In the genomic region with DNA sequence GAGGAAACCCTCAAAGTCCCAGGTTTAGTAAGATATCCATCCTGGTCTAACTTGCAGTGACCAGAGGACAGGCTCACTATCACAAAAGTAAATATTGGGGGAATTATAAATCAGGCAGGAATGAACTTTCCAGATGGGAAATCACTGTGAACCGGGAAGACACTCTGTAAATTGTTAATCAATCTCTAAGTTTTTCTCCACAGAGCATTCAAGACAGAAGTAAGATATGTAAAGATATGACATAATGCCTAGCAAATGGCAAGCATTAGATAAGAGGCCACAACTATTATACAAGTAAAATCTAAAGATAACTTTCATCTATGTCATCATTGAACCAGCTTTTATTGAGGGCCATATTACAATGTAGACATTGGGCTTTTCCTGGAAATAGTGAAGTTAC, we compare ENCODE assay signal across 37 cellular contexts. TPM values are rescaled to one million over a fixed set of nuclear protein-coding genes. Genes with fewer than 3 reads are reported as not detected.
A peak's percentile ranks its signal among the peaks of the same experiment; 100 is the strongest.
DNase-seq lines count a peak whose midpoint lies in the region; ATAC-seq, FAIRE-seq and TF ChIP-seq lines count a peak whose summit lies in the region.
"Had no signal": no experiment of that assay in that cellular context is flagged by ENCODE, and none has a peak within 500 bp of the region (broad histone marks: within the 10 kb centered on the region; RNA-seq: fewer than 3 reads in every experiment).

No MANE protein-coding gene starts in this region.

- H3K36me3 ChIP-seq in astrocyte (ENCODE audit: insufficient read depth, low read length), result no peaks in the 10 kb centered on the region
- no peaks in the 10 kb centered on the region for H3K36me3 ChIP-seq in neural progenitor cell
- H3K36me3 ChIP-seq: BE2C; BLaER1; BLaER1 treated with 17β-estradiol and CSF1 and Interleukin-3, amounts not matched to agents 10 nM and 100 nM had no signal

- H3K9me3 Mint-ChIP-seq in astrocyte (ENCODE audit: unreplicated experiment) (no peaks in the 10 kb centered on the region), neural progenitor cell (peaks cover 9% of the 10 kb centered on the region)

- peaks cover 20% of the 10 kb centered on the region for H3F3A ChIP-seq in neural progenitor cell (ENCODE audit: low read depth)

- H3K4me1 ChIP-seq in astrocyte (ENCODE audit: insufficient read depth, low read length), result peaks cover 6% of the 10 kb centered on the region
- H3K4me1 ChIP-seq in neural progenitor cell, result peaks cover 33% of the 10 kb centered on the region
- H3K4me1 ChIP-seq: A549, BE2C, BLaER1 had no signal

- H3K79me2 ChIP-seq in astrocyte (ENCODE audit: insufficient read depth, low read length) (no peaks in the 10 kb centered on the region), neural progenitor cell (ENCODE audit: low read depth) (no peaks in the 10 kb centered on the region)

- H3K36me3 Mint-ChIP-seq in astrocyte (ENCODE audit: low read depth, unreplicated experiment) (no peaks in the 10 kb centered on the region), neural progenitor cell (peaks cover 4% of the 10 kb centered on the region)
- H3K36me3 Mint-ChIP-seq: CD14-positive monocyte; CD4-positive, alpha-beta memory T cell; CD4-positive, CD25-positive, alpha-beta regulatory T cell; CD8-positive, alpha-beta memory T cell; CD8-positive, alpha-beta T cell had no signal

- no peak for FAIRE-seq in astrocyte (lab: Jason Lieb, UNC)
- FAIRE-seq: A204.1, A549, D721Med had no signal

- DNase-seq in OCI-M1 (lab: John Stamatoyannopoulos, UW) (peak; percentile 35), astrocyte (ENCODE audit: low read depth) (peak; percentile 71), neural progenitor cell (ENCODE audit: low spot score) (no peak), NCI-H1930 (lab: John Stamatoyannopoulos, UW) (no peak), germinal center (ENCODE audit: low spot score) (no peak)
- DNase-seq: 8988T; ACHN; AML-193; BE2C; C1 segment of cervical spinal cord; Caco-2; Calu3; CD4-positive, alpha-beta memory T cell; CD4-positive, alpha-beta T cell; CD4-positive, CD25-positive, alpha-beta regulatory T cell; CD8-positive, alpha-beta memory T cell; CD8-positive, alpha-beta T cell; COR-L47; DMS 273 treated with DMSO at 0.1 percent for 48 hours; DMS153; DMS53; DMS79; DMS79 treated with DMSO at 0.1 percent for 48 hours; DND-41; EL had no signal

- ATAC-seq in HG03469 (IDR thresholded peaks at IDR 0.05; ENCODE audit: unreplicated experiment), result no peak
- ATAC-seq: A549; CD8-positive, alpha-beta T cell had no signal

- no peak overlapping the region for H3K4me3 ChIP-seq in astrocyte (ENCODE audit: insufficient read depth, low read depth, low read length)
- H3K4me3 ChIP-seq in neural progenitor cell, result no peak overlapping the region
- H3K4me3 ChIP-seq: A549; BLaER1; BLaER1 treated with 17β-estradiol and CSF1 and Interleukin-3, amounts not matched to agents 10 nM and 100 nM had no signal

- H3K9me3 ChIP-seq in astrocyte (ENCODE audit: insufficient read depth, low read depth, low read length) (no peaks in the 10 kb centered on the region), neural progenitor cell (ENCODE audit: low read depth) (no peaks in the 10 kb centered on the region)
- H3K9me3 ChIP-seq: A549; BE2C; BLaER1; BLaER1 treated with 17β-estradiol and CSF1 and Interleukin-3, amounts not matched to agents 10 nM and 100 nM; Caco-2 had no signal

- H2AFZ ChIP-seq in astrocyte (ENCODE audit: low read depth, low read length), result no peak overlapping the region
- H2AFZ ChIP-seq in neural progenitor cell (replicated peaks), result peak overlapping the region; percentile 2

- H3K4me1 Mint-ChIP-seq in astrocyte (ENCODE audit: low read depth, unreplicated experiment), result peaks cover 20% of the 10 kb centered on the region
- peaks cover 32% of the 10 kb centered on the region for H3K4me1 Mint-ChIP-seq in neural progenitor cell
- H3K4me1 Mint-ChIP-seq: B cell; CD14-positive monocyte; CD4-positive, alpha-beta memory T cell; CD4-positive, CD25-positive, alpha-beta regulatory T cell; CD8-positive, alpha-beta memory T cell had no signal

- H3K27me3 ChIP-seq in astrocyte (ENCODE audit: insufficient read depth, low read length), result no peaks in the 10 kb centered on the region
- no peaks in the 10 kb centered on the region for H3K27me3 ChIP-seq in neural progenitor cell
- H3K27me3 ChIP-seq: BE2C; BLaER1; BLaER1 treated with 17β-estradiol and CSF1 and Interleukin-3, amounts not matched to agents 10 nM and 100 nM had no signal

- no peaks in the 10 kb centered on the region for H3K27me3 Mint-ChIP-seq in astrocyte (ENCODE audit: low read depth, unreplicated experiment)
- peaks cover 6% of the 10 kb centered on the region for H3K27me3 Mint-ChIP-seq in neural progenitor cell (ENCODE audit: insufficient read depth, low read depth)
- H3K27me3 Mint-ChIP-seq: B cell; CD4-positive, alpha-beta memory T cell; CD4-positive, alpha-beta T cell; CD4-positive, CD25-positive, alpha-beta regulatory T cell; CD8-positive, alpha-beta memory T cell had no signal

- H3K27ac ChIP-seq in astrocyte (ENCODE audit: low read depth, low read length) (no peak overlapping the region), neural progenitor cell (no peak overlapping the region)
- H3K27ac ChIP-seq: 22Rv1; A549; BLaER1; BLaER1 treated with 17β-estradiol and CSF1 and Interleukin-3, amounts not matched to agents 10 nM and 100 nM; C4-2B had no signal

- no peak overlapping the region for H3K4me3 Mint-ChIP-seq in astrocyte (ENCODE audit: unreplicated experiment)
- no peak overlapping the region for H3K4me3 Mint-ChIP-seq in neural progenitor cell
- H3K4me3 Mint-ChIP-seq: B cell; CD14-positive monocyte; CD4-positive, alpha-beta memory T cell; CD4-positive, alpha-beta T cell; CD4-positive, CD25-positive, alpha-beta regulatory T cell; CD8-positive, alpha-beta memory T cell; CD8-positive, alpha-beta T cell had no signal

- no peaks in the 10 kb centered on the region for H4K20me1 ChIP-seq in astrocyte (ENCODE audit: insufficient read depth, low read length)
- no peaks in the 10 kb centered on the region for H4K20me1 ChIP-seq in neural progenitor cell (ENCODE audit: low read depth)
- H4K20me1 ChIP-seq: BLaER1; BLaER1 treated with 17β-estradiol and CSF1 and Interleukin-3, amounts not matched to agents 10 nM and 100 nM had no signal

- H3K9ac ChIP-seq in astrocyte (ENCODE audit: low read length) (no peak overlapping the region), neural progenitor cell (no peak overlapping the region)
- H3K9ac ChIP-seq: BLaER1; BLaER1 treated with 17β-estradiol and CSF1 and Interleukin-3, amounts not matched to agents 10 nM and 100 nM had no signal

- TF ChIP-seq CTCF in astrocyte (IDR thresholded peaks at IDR 0.05; ENCODE audit: insufficient read depth, low read depth, low read length) (no peak), neural progenitor cell (IDR thresholded peaks at IDR 0.05) (no peak)

- peak overlapping the region; percentile 6 for H3K27ac Mint-ChIP-seq in astrocyte (ENCODE audit: unreplicated experiment)
- H3K27ac Mint-ChIP-seq in neural progenitor cell, result peak overlapping the region; percentile 50
- H3K27ac Mint-ChIP-seq: B cell; CD14-positive monocyte; CD4-positive, alpha-beta memory T cell; CD4-positive, alpha-beta T cell; CD4-positive, CD25-positive, alpha-beta regulatory T cell; CD8-positive, alpha-beta memory T cell; CD8-positive, alpha-beta T cell had no signal

- H3K4me2 ChIP-seq in astrocyte (ENCODE audit: low read length), result no peak overlapping the region
- no peak overlapping the region for H3K4me2 ChIP-seq in neural progenitor cell
- H3K4me2 ChIP-seq: A549; BLaER1; BLaER1 treated with 17β-estradiol and CSF1 and Interleukin-3, amounts not matched to agents 10 nM and 100 nM had no signal

RNA-seq across cellular contexts. Expression of gene LRRC4C, which starts 35.3 kb away (rescaled TPM):
- 9.0 and 15.3 TPM in 2 replicates for total RNA-seq in astrocyte
- 2.7 and 3.4 TPM in 2 replicates for total RNA-seq in neural progenitor cell (ENCODE audit: low replicate concordance)
- total RNA-seq: A172; Caco-2; Calu3; CD4-positive, alpha-beta memory T cell; CD4-positive, alpha-beta T cell; CD4-positive, CD25-positive, alpha-beta regulatory T cell; CD8-positive, alpha-beta memory T cell; CD8-positive, alpha-beta T cell; Daoy had no signal

Comparison
In these comparisons a context has a peak if more than half of its experiments do, and no peak if none do; other contexts are left out.
1. DNase-seq: peak in OCI-M1 (single experiment) and astrocyte (single experiment); none in neural progenitor cell (single experiment), NCI-H1930 (0 of 2) and germinal center (single experiment).